Comparison of ENCODE assay signal across 15 cellular contexts in genomic region chr10:49387029-49387428, GRCh38. TPM values are rescaled to one million over a fixed set of nuclear protein-coding genes. Genes with fewer than 3 reads are reported as not detected.
DNase-seq lines count a peak whose midpoint lies in the region; ATAC-seq and TF ChIP-seq lines count a peak whose summit lies in the region.
"Had no signal": no experiment of that assay in that cellular context is flagged by ENCODE, and none has a peak within 500 bp of the region (broad histone marks: within the 10 kb centered on the region; RNA-seq: fewer than 3 reads in every experiment).

No MANE protein-coding gene starts in this region.

- intact Hi-C loops in mammary epithelial cell (cut with micrococcal nuclease) = no loop called here

- H4K20me1 ChIP-seq in mammary epithelial cell (ENCODE audit: insufficient read depth, low read length) = no peaks in the 10 kb centered on the region

- H3K4me3 ChIP-seq in AG10803 (ENCODE audit: low read length) (no peak overlapping the region), mammary epithelial cell (replicated peaks in 1 of 3; ENCODE audit: insufficient read depth in 1 of 3, low read depth in 2 of 3, low read length in 3 of 3) (no peak overlapping the region)
- no peak overlapping the region for H3K4me3 ChIP-seq in effector memory CD4-positive, alpha-beta T cell (ENCODE audit: insufficient read depth, low read depth, low read length, poor library complexity, severe bottlenecking)
- H3K4me3 ChIP-seq: right atrium auricular region had no signal

- CTCF ChIA-PET in mammary epithelial cell (lab: Charles Lee; ENCODE audit: low non-redundant PET) = interaction anchor here (0.6 kb wide), 1 partner anchor 731 kb away, joined by 8 read pairs; no protein-coding TSS in a partner anchor

- no peak for ATAC-seq in GM21717 (IDR thresholded peaks at IDR 0.05; ENCODE audit: unreplicated experiment)
- ATAC-seq: activated CD8-positive, alpha-beta memory T cell treated with anti-CD3 and anti-CD28 coated beads, Interleukin-2, amount 10 ng/mL, durations not matched to agents 7 days and 5 days had no signal

- no peaks in the 10 kb centered on the region for H3K79me2 ChIP-seq in mammary epithelial cell (ENCODE audit: insufficient read depth, low read length)

- no TSS peak for BruUV-seq in mammary epithelial cell (replicated peaks; lab: Mats Ljungman, UMichigan)

- peaks cover 13% of the 10 kb centered on the region for H3K27me3 ChIP-seq in mammary epithelial cell (ENCODE audit: insufficient read depth, low read length)
- H3K27me3 ChIP-seq in effector memory CD4-positive, alpha-beta T cell (replicated peaks; ENCODE audit: control insufficient read depth, insufficient read depth, low read length, poor library complexity, severe bottlenecking) = no peaks in the 10 kb centered on the region
- H3K27me3 ChIP-seq: right atrium auricular region had no signal

- in situ Hi-C loops in mammary epithelial cell (cut with MboI; ENCODE audit: low sequenced_read_pairs in 2 of 2) = no loop called here

- H2AFZ ChIP-seq in mammary epithelial cell (ENCODE audit: low read depth, low read length) = no peak overlapping the region

- H3K9ac ChIP-seq in mammary epithelial cell (ENCODE audit: insufficient read depth, low read length) = no peak overlapping the region

- 86% methylated on average over 7 of the region's 7 CpGs for WGBS in mammary epithelial cell (ENCODE audit: low coverage, missing lambda C conversion rate)

- dilution Hi-C loops in mammary epithelial cell (cut with HindIII; ENCODE audit: low sequenced_read_pairs) = no loop called here

- no peak overlapping the region for H3K27ac ChIP-seq in mammary epithelial cell (ENCODE audit: insufficient read depth, low read depth, low read length)
- no peak overlapping the region for H3K27ac ChIP-seq in effector memory CD4-positive, alpha-beta T cell (ENCODE audit: insufficient read depth, low read length, poor library complexity, severe bottlenecking)
- H3K27ac ChIP-seq: right atrium auricular region had no signal

- no peaks in the 10 kb centered on the region for H3K9me3 ChIP-seq in mammary epithelial cell (replicated peaks; ENCODE audit: insufficient read depth, low read length)
- H3K9me3 ChIP-seq in effector memory CD4-positive, alpha-beta T cell (ENCODE audit: control insufficient read depth, low read length) = no peaks in the 10 kb centered on the region
- H3K9me3 ChIP-seq: right atrium auricular region had no signal

- DNase-seq in AG10803 (ENCODE audit: low read depth) (peak; percentile 67), HT1080 (ENCODE audit: low read depth) (peak; percentile 93), mammary epithelial cell (peak; percentile 75), kidney tubule cell (ENCODE audit: low spot score) (peak; percentile 36), GOT3 (lab: John Stamatoyannopoulos, UW) (no peak)
- no peak for DNase-seq in effector memory CD4-positive, alpha-beta T cell
- DNase-seq in activated CD4-positive, alpha-beta T cell treated with anti-CD3 and anti-CD28 coated beads, Interleukin-2, amount 50 U/mL, for 48 hours = no peak
- DNase-seq: activated CD8-positive, alpha-beta memory T cell treated with anti-CD3 and anti-CD28 coated beads, Interleukin-2, amount 10 ng/mL, durations not matched to agents 7 days and 5 days; activated naive CD4-positive, alpha-beta T cell treated with anti-CD3 and anti-CD28 coated beads, Interleukin-2, amount 50 U/mL, for 16 hours; NCI-H1694; NCI-H526; SHP77 had no signal

- H3K4me2 ChIP-seq in mammary epithelial cell (ENCODE audit: insufficient read depth, low read depth, low read length) = no peak overlapping the region

- no peak for TF ChIP-seq CTCF in AG10803 (conservative IDR thresholded peaks at IDR 0.05; ENCODE audit: low read length)
- TF ChIP-seq CTCF in mammary epithelial cell (conservative IDR thresholded peaks at IDR 0.05 in 1 of 2, IDR thresholded peaks at IDR 0.05 in 1 of 2; ENCODE audit: extremely low read depth in 1 of 2, insufficient read depth in 1 of 2, low read depth in 1 of 2, low read length in 2 of 2) = no peak

- H3K36me3 ChIP-seq in mammary epithelial cell (ENCODE audit: insufficient read depth, low read length) = no peaks in the 10 kb centered on the region
- H3K36me3 ChIP-seq in effector memory CD4-positive, alpha-beta T cell (ENCODE audit: control insufficient read depth, insufficient read depth, low read length) = no peaks in the 10 kb centered on the region
- H3K36me3 ChIP-seq: right atrium auricular region had no signal

- H3K4me1 ChIP-seq in mammary epithelial cell (ENCODE audit: insufficient read depth, low read length) = no peaks in the 10 kb centered on the region
- H3K4me1 ChIP-seq in effector memory CD4-positive, alpha-beta T cell (ENCODE audit: control insufficient read depth, insufficient read depth, low read length, poor library complexity, severe bottlenecking) = no peaks in the 10 kb centered on the region
- H3K4me1 ChIP-seq: right atrium auricular region had no signal

RNA-seq across cellular contexts. Expression of gene DRGX, which starts 8.9 kb away (rescaled TPM):
- total RNA-seq in HT1080 (2014; rRNA removed; shearing (Covaris generic)) = not detected in 2 replicates
- polyA plus RNA-seq in HT1080 (2015; cell fraction: cytosol; rRNA removed) = 0.07 TPM in 1 of 2 replicates, not detected in the other
- 0.05 TPM in 1 of 2 replicates, not detected in the other for polyA plus RNA-seq in HT1080 (2015; cell fraction: nucleus; rRNA removed)
- total RNA-seq in mammary epithelial cell = not detected
- polyA plus RNA-seq in mammary epithelial cell = not detected
- polyA minus RNA-seq in mammary epithelial cell = not detected
- total RNA-seq: activated CD8-positive, alpha-beta memory T cell treated with anti-CD3 and anti-CD28 coated beads, Interleukin-2, amount 10 ng/mL, durations not matched to agents 7 days and 5 days; right atrium auricular region had no signal
- polyA plus RNA-seq: CD14-positive monocyte had no signal

Comparison
In these comparisons a context has a peak if more than half of its experiments do, and no peak if none do; other contexts are left out.
1. DNase-seq: peak in AG10803 (single experiment), HT1080 (single experiment), mammary epithelial cell (single experiment) and kidney tubule cell (single experiment); none in effector memory CD4-positive, alpha-beta T cell (0 of 3), activated CD4-positive, alpha-beta T cell treated with anti-CD3 and anti-CD28 coated beads, Interleukin-2, amount 50 U/mL, for 48 hours (0 of 2) and GOT3 (single experiment).